ENCODE assay signal across 8 cellular contexts in the genomic region with DNA sequence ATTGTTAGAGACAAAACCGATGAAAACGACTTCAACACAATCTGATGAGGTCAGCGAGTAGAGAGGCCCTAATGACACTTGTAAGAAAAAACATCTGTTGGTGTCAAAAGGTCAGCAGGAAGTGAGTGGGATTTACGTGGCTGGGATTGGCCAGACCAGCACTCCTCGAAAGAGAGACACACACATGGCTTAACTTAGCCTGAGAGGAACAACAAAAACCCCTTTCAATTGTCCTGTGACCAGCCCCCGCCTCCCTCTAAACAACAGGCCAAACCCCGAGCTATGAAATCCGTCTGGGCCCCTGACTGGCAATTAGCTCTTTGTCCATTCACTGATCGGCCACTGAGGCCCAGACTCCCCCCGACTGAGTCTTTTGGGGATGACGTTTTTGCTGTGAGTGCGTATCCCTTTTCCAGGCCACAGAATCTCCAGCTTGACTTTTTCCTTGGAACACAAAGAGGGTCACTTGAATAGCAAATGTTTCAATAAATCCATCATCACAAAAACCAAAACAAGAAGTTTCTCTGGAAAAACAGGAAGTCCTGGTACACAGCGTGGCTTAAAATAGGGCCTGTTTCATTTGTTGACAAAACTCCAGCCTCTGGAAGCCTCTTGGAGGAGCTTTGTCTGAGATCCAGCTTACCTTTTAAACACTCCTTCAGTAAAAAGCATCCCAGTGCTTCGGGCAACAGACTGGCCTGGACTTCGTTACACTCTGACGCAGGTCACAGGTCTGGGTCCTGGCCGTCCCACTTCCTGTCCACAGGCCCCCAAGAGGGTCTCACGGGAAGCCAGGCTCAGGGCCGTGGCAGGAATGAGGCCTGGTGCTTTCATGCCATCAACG.
DNase-seq lines count a peak whose midpoint lies in the region; ATAC-seq and TF ChIP-seq lines count a peak whose summit lies in the region.

No MANE protein-coding gene starts in this region.

- peak overlapping the region; percentile 76 for H3K4me3 Mint-ChIP-seq in neural progenitor cell
- H3K4me3 Mint-ChIP-seq in activated naive CD4-positive, alpha-beta T cell treated with anti-CD3 and anti-CD28 coated beads, Interleukin-2, amount 10 ng/mL, durations not matched to agents 7 days and 5 days, result no peak overlapping the region
- H3K4me3 Mint-ChIP-seq in T-helper 2 cell treated with Interferon-gamma antibody and Interleukin-4, amounts not matched to agents 5 μg/mL and 100 μg/mL, for 36 hours, result no peak overlapping the region

- no peak overlapping the region for H2AFZ ChIP-seq in neural progenitor cell (replicated peaks)

- H3K27ac ChIP-seq in RWPE1 (peak overlapping the region; percentile 52), neural progenitor cell (peak overlapping the region; percentile 93)

- H3K9me3 Mint-ChIP-seq in neural progenitor cell, result peaks cover 4% of the 10 kb centered on the region
- H3K9me3 Mint-ChIP-seq in activated naive CD4-positive, alpha-beta T cell treated with anti-CD3 and anti-CD28 coated beads, Interleukin-2, amount 10 ng/mL, durations not matched to agents 7 days and 5 days, result no peaks in the 10 kb centered on the region
- H3K9me3 Mint-ChIP-seq in T-helper 2 cell treated with Interferon-gamma antibody and Interleukin-4, amounts not matched to agents 5 μg/mL and 100 μg/mL, for 36 hours, result no peaks in the 10 kb centered on the region

- peak overlapping the region; percentile 26 for H3K4me3 ChIP-seq in neural progenitor cell

- peaks cover 32% of the 10 kb centered on the region for H3K36me3 Mint-ChIP-seq in neural progenitor cell
- H3K36me3 Mint-ChIP-seq in activated naive CD4-positive, alpha-beta T cell treated with anti-CD3 and anti-CD28 coated beads, Interleukin-2, amount 10 ng/mL, durations not matched to agents 7 days and 5 days, result no peaks in the 10 kb centered on the region
- H3K36me3 Mint-ChIP-seq in T-helper 2 cell treated with Interferon-gamma antibody and Interleukin-4, amounts not matched to agents 5 μg/mL and 100 μg/mL, for 36 hours (ENCODE audit: low read depth), result no peaks in the 10 kb centered on the region

- ATAC-seq in HG03139 (IDR thresholded peaks at IDR 0.05; ENCODE audit: unreplicated experiment), result no peak

- no peaks in the 10 kb centered on the region for H3K27me3 ChIP-seq in neural progenitor cell

- CTCF ChIA-PET in RWPE1 (lab: Yijun Ruan, JAX), result interaction anchor here (0.7 to 1.0 kb wide), 3 partner anchors 9 to 67 kb away, joined by 3 read pairs; no protein-coding TSS in a partner anchor
- CTCF ChIA-PET in activated naive CD4-positive, alpha-beta T cell treated with anti-CD3 and anti-CD28 coated beads, Interleukin-2, amount 10 ng/mL, durations not matched to agents 7 days and 5 days (lab: Charles Lee), result interaction anchor here (1.6 kb wide), 1 partner anchor 9 kb away, joined by 5 read pairs; no protein-coding TSS in a partner anchor

- DNase-seq in H4 (ENCODE audit: low spot score) (peak; percentile 60), RWPE1 (ENCODE audit: low spot score) (no peak), fibroblast of peridontal ligament (ENCODE audit: extremely low read depth) (peak; percentile 94), neural progenitor cell (ENCODE audit: low spot score) (peak; percentile 97)
- DNase-seq in activated naive CD4-positive, alpha-beta T cell treated with anti-CD3 and anti-CD28 coated beads, Interleukin-2, amount 10 ng/mL, durations not matched to agents 7 days and 5 days, result no peak
- DNase-seq in T-helper 2 cell treated with Interferon-gamma antibody and Interleukin-4, amounts not matched to agents 5 μg/mL and 100 μg/mL, for 36 hours (ENCODE audit: low spot score), result no peak
- no peak for DNase-seq in activated T-cell treated with anti-CD3 and anti-CD28 coated beads, Interleukin-2, amount 50 U/mL, for 48 hours

- peaks cover 86% of the 10 kb centered on the region for H3K4me1 Mint-ChIP-seq in neural progenitor cell
- no peaks in the 10 kb centered on the region for H3K4me1 Mint-ChIP-seq in activated naive CD4-positive, alpha-beta T cell treated with anti-CD3 and anti-CD28 coated beads, Interleukin-2, amount 10 ng/mL, durations not matched to agents 7 days and 5 days
- no peaks in the 10 kb centered on the region for H3K4me1 Mint-ChIP-seq in T-helper 2 cell treated with Interferon-gamma antibody and Interleukin-4, amounts not matched to agents 5 μg/mL and 100 μg/mL, for 36 hours (ENCODE audit: low read depth)

- TF ChIP-seq CTCF in RWPE1 (conservative IDR thresholded peaks at IDR 0.05; ENCODE audit: low read depth) (no peak), neural progenitor cell (IDR thresholded peaks at IDR 0.05) (no peak)

- peak overlapping the region; percentile 5 for H3K9ac ChIP-seq in neural progenitor cell

- peaks cover 34% of the 10 kb centered on the region for H3F3A ChIP-seq in neural progenitor cell (ENCODE audit: low read depth)

- H3K27ac Mint-ChIP-seq in neural progenitor cell, result peak overlapping the region; percentile 97
- no peak overlapping the region for H3K27ac Mint-ChIP-seq in activated naive CD4-positive, alpha-beta T cell treated with anti-CD3 and anti-CD28 coated beads, Interleukin-2, amount 10 ng/mL, durations not matched to agents 7 days and 5 days
- no peak overlapping the region for H3K27ac Mint-ChIP-seq in T-helper 2 cell treated with Interferon-gamma antibody and Interleukin-4, amounts not matched to agents 5 μg/mL and 100 μg/mL, for 36 hours

- H3K36me3 ChIP-seq in neural progenitor cell, result no peaks in the 10 kb centered on the region

- H3K9me3 ChIP-seq in neural progenitor cell (ENCODE audit: low read depth), result no peaks in the 10 kb centered on the region

- POLR2A ChIA-PET in RWPE1 (lab: Yijun Ruan, JAX; ENCODE audit: low non-redundant PET), result no interaction called here

- peak overlapping the region; percentile 80 for H3K4me2 ChIP-seq in neural progenitor cell

- peaks cover 97% of the 10 kb centered on the region for H4K20me1 ChIP-seq in neural progenitor cell (ENCODE audit: low read depth)

- H3K79me2 ChIP-seq in neural progenitor cell (ENCODE audit: low read depth), result peaks cover 89% of the 10 kb centered on the region

- peaks cover 6% of the 10 kb centered on the region for H3K27me3 Mint-ChIP-seq in neural progenitor cell (ENCODE audit: insufficient read depth, low read depth)
- H3K27me3 Mint-ChIP-seq in activated naive CD4-positive, alpha-beta T cell treated with anti-CD3 and anti-CD28 coated beads, Interleukin-2, amount 10 ng/mL, durations not matched to agents 7 days and 5 days, result peaks cover 51% of the 10 kb centered on the region
- peaks cover 5% of the 10 kb centered on the region for H3K27me3 Mint-ChIP-seq in T-helper 2 cell treated with Interferon-gamma antibody and Interleukin-4, amounts not matched to agents 5 μg/mL and 100 μg/mL, for 36 hours (ENCODE audit: low read depth)

- H3K4me1 ChIP-seq in neural progenitor cell, result peaks cover 62% of the 10 kb centered on the region

Comparison
In these comparisons a context has a peak if more than half of its experiments do, and no peak if none do; other contexts are left out.
1. DNase-seq: peak in H4 (single experiment), fibroblast of peridontal ligament (single experiment) and neural progenitor cell (single experiment); none in RWPE1 (single experiment), activated naive CD4-positive, alpha-beta T cell treated with anti-CD3 and anti-CD28 coated beads, Interleukin-2, amount 10 ng/mL, durations not matched to agents 7 days and 5 days (single experiment), T-helper 2 cell treated with Interferon-gamma antibody and Interleukin-4, amounts not matched to agents 5 μg/mL and 100 μg/mL, for 36 hours (single experiment) and activated T-cell treated with anti-CD3 and anti-CD28 coated beads, Interleukin-2, amount 50 U/mL, for 48 hours (0 of 2).